ENCODE assay signal across 9 cellular contexts in the genomic region with DNA sequence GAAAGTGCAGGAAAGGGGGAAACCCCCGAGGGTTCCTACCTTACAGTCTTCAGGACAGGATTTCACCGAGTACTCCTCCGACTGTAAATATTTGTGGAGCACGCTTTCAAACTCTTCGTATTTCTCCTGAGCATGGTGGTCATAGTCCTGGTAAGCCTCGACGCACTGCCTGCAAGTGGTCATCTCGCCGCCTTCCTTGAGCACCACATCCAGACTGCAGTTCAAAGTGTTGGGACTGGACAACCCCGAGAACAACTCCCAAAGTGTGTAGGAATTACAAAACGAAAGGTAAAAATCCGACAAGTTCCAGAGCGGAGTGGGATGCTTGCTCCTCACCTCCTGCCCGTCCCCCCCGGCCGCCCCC.
A peak's percentile ranks its signal among the peaks of the same experiment; 100 is the strongest.
DNase-seq lines count a peak whose midpoint lies in the region; ATAC-seq and TF ChIP-seq lines count a peak whose summit lies in the region.
"Had no signal": no experiment of that assay in that cellular context is flagged by ENCODE, and none has a peak within 500 bp of the region (broad histone marks: within the 10 kb centered on the region; RNA-seq: fewer than 3 reads in every experiment).

No MANE protein-coding gene starts in this region.

- no peak overlapping the region for H3K27ac ChIP-seq in SJSA1
- no peak overlapping the region for H3K27ac ChIP-seq in gastrocnemius medialis

- H3K4me1 ChIP-seq in HAP-1 (no peaks in the 10 kb centered on the region), SJSA1 (replicated peaks) (peaks cover 24% of the 10 kb centered on the region), gastrocnemius medialis (peaks cover 0 to 11% of the 10 kb centered on the region in 2 donors)

- in situ Hi-C loops in HAP-1 (cut with MboI; ENCODE audit: low sequenced_read_pairs) (no loop called here), gastrocnemius medialis (cut with MboI; ENCODE audit: low sequenced_read_pairs in 4 of 4) (no loop called here)

- peaks cover 30% of the 10 kb centered on the region for H3K27me3 ChIP-seq in HAP-1 (ENCODE audit: low read depth)
- H3K27me3 ChIP-seq in SJSA1 (replicated peaks), result peaks cover 68% of the 10 kb centered on the region
- peaks cover 15 to 56% (median 24%) of the 10 kb centered on the region in 3 donors for H3K27me3 ChIP-seq in gastrocnemius medialis

- no peaks in the 10 kb centered on the region for H3K9me3 ChIP-seq in HAP-1
- H3K9me3 ChIP-seq in SJSA1 (replicated peaks), result no peaks in the 10 kb centered on the region; the same call in 1 of the 2 replicates
- H3K9me3 ChIP-seq in gastrocnemius medialis, result no peaks in the 10 kb centered on the region

- TF ChIP-seq POLR2A in gastrocnemius medialis (IDR thresholded peaks at IDR 0.05), result no peak
- TF ChIP-seq POLR2A in lower leg skin (IDR thresholded peaks at IDR 0.05), result no peak

- H3K4me3 ChIP-seq in HAP-1 (peak overlapping the region; percentile 37), SJSA1 (peak overlapping the region; percentile 34), fibroblast of villous mesenchyme (ENCODE audit: low read depth, low read length) (peak overlapping the region; percentile 59), gastrocnemius medialis (peak overlapping the region in 3 of 4 donors; percentile 25 to 35 (median 28)), lower leg skin (ENCODE audit: low read depth, poor library complexity, severe bottlenecking) (no peak overlapping the region)

- intact Hi-C loops in gastrocnemius medialis (cut with DNase I; ENCODE audit: low total_unique reads) (no loop called here), lower leg skin (cut with DNase I; ENCODE audit: low total_unique reads) (no loop called here)

- H3K36me3 ChIP-seq in HAP-1 (replicated peaks) (no peaks in the 10 kb centered on the region), SJSA1 (no peaks in the 10 kb centered on the region), gastrocnemius medialis (no peaks in the 10 kb centered on the region)

- no peak for TF ChIP-seq CTCF in fibroblast of villous mesenchyme (IDR thresholded peaks at IDR 0.05; ENCODE audit: insufficient read depth, low read depth, low read length)
- TF ChIP-seq CTCF in gastrocnemius medialis (IDR thresholded peaks at IDR 0.05 in 4 of 5, conservative IDR thresholded peaks at IDR 0.05 in 1 of 5), result no peak
- no peak for TF ChIP-seq CTCF in lower leg skin (IDR thresholded peaks at IDR 0.05)

- WGBS in lower leg skin, 2 donors, result 5 to 11% methylated on average over 16 of the region's 16 CpGs

- DNase-seq in HAP-1 (ENCODE audit: low spot score in 2 of 2), result no peak
- no peak for DNase-seq in SJSA1 (ENCODE audit: low read depth in 1 of 2, low spot score in 2 of 2)
- peak; percentile 30 for DNase-seq in fibroblast of villous mesenchyme (ENCODE audit: low read depth)
- DNase-seq in gastrocnemius medialis, result no peak
- DNase-seq in lower leg skin (ENCODE audit: low spot score in 2 of 2), result no peak
- no peak for DNase-seq in Ammon's horn (ENCODE audit: low spot score)
- DNase-seq: activated CD4-positive, alpha-beta memory T cell treated with anti-CD3 and anti-CD28 coated beads for 36 hours; effector CD4-positive, alpha-beta T cell had no signal

- ATAC-seq in gastrocnemius medialis (no peak), GM18520 (IDR thresholded peaks at IDR 0.05; ENCODE audit: unreplicated experiment) (no peak)
